ENCODE assay signal across 18 cellular contexts in genomic region chr1:218353656-218354055, GRCh38. TPM values are rescaled to one million over a fixed set of nuclear protein-coding genes. Genes with fewer than 3 reads are reported as not detected.
A peak's percentile ranks its signal among the peaks of the same experiment; 100 is the strongest.
DNase-seq lines count a peak whose midpoint lies in the region; ATAC-seq, FAIRE-seq and TF ChIP-seq lines count a peak whose summit lies in the region.
"Had no signal": no experiment of that assay in that cellular context is flagged by ENCODE, and none has a peak within 500 bp of the region (broad histone marks: within the 10 kb centered on the region; RNA-seq: fewer than 3 reads in every experiment).

No MANE protein-coding gene starts in this region.

- H3K4me3 Mint-ChIP-seq in nephron progenitor cell (no peak overlapping the region), type B pancreatic cell (peak overlapping the region; percentile 30)
- H3K4me3 Mint-ChIP-seq: CD4-positive, alpha-beta T cell had no signal

- no peak overlapping the region for H3K27ac ChIP-seq in GM12878 (ENCODE audit: control insufficient read depth, insufficient read depth)
- H3K27ac ChIP-seq: GM23248 had no signal

- H3K4me1 Mint-ChIP-seq in nephron progenitor cell = peaks cover 45% of the 10 kb centered on the region
- H3K4me1 Mint-ChIP-seq in type B pancreatic cell (ENCODE audit: unreplicated experiment) = peaks cover 28% of the 10 kb centered on the region

- peak; percentile 86 for DNase-seq in M059J (ENCODE audit: low read depth)
- DNase-seq in GM12878 (ENCODE audit: low read depth, low spot score) = no peak
- no peak for DNase-seq in nephron progenitor cell
- DNase-seq in type B pancreatic cell (ENCODE audit: extremely low spot score, unreplicated experiment) = no peak
- DNase-seq in ACHN = no peak
- DNase-seq in activated T-cell treated with anti-CD3 and anti-CD28 coated beads for 4 hours = no peak
- DNase-seq: BE2C; Calu3; CD4-positive, alpha-beta T cell; GM23248; KG1; NCI-H1048; NCI-H1436 treated with DMSO at 0.1 percent for 48 hours; NCI-H2081; NCI-H748 treated with DMSO at 0.1 percent for 48 hours; SHP77 had no signal

- no TSS peak for BruUV-seq in GM12878 (replicated peaks; lab: Mats Ljungman, UMichigan)

- FAIRE-seq in GM12878 (lab: Jason Lieb, UNC) = no peak

- no peak overlapping the region for H3K4me3 ChIP-seq in GM12878
- H3K4me3 ChIP-seq: GM23248 had no signal

- no peaks in the 10 kb centered on the region for H4K20me1 ChIP-seq in GM12878 (ENCODE audit: control insufficient read depth, insufficient read depth)

- ATAC-seq in GM12878 (no peak), HG02885 (IDR thresholded peaks at IDR 0.05; ENCODE audit: poor library complexity, unreplicated experiment) (no peak)
- ATAC-seq: SK-N-SH treated with all-trans-retinoic acid at 6 μM for 48 hours had no signal

- H3K36me3 ChIP-seq in GM12878 (ENCODE audit: control insufficient read depth in 2 of 2, insufficient read depth in 2 of 2, low read length in 1 of 2) = no peaks in the 10 kb centered on the region
- H3K36me3 ChIP-seq: BE2C had no signal

- no peak overlapping the region for H3K4me2 ChIP-seq in GM12878 (ENCODE audit: control insufficient read depth, insufficient read depth)

- no peak for TF ChIP-seq POLR2A in GM12878 (IDR thresholded peaks at IDR 0.05; ENCODE audit: low read depth, low read length)

- TF ChIP-seq RAD21 in GM12878 (IDR thresholded peaks at IDR 0.05; ENCODE audit: insufficient read depth, low read depth, low read length) = no peak

- intact Hi-C loops in GM12878 (cut with micrococcal nuclease; ENCODE audit: unreplicated experiment) = no loop called here

- H3K79me2 ChIP-seq in GM12878 (ENCODE audit: control insufficient read depth, insufficient read depth, low read length) = no peaks in the 10 kb centered on the region

- peaks cover 0 to 4% of the 10 kb centered on the region in 2 experiments; a peak in 1 of 4 replicates for H3K27me3 ChIP-seq in GM12878 (replicated peaks in 1 of 2; ENCODE audit: control insufficient read depth in 2 of 2, insufficient read depth in 2 of 2, low read length in 1 of 2)
- H3K27me3 ChIP-seq: BE2C had no signal

- CTCF ChIA-PET in GM12878 (lab: Yijun Ruan, JAX) = interaction anchor here (0.6 to 2.2 kb wide), 4 partner anchors 14 to 713 kb away, joined by 3 to 6 read pairs (median 3); partner anchors contain the start of gene RRP15

- POLR2A ChIA-PET in GM12878 (lab: Charles Lee) = no interaction called here

- in situ Hi-C loops in GM12878 (cut with MboI) = no loop called here
- in situ Hi-C loops in ACHN (cut with HindIII; ENCODE audit: low pct_ligation_motif_present, low pct_unique_long_range_greater_than_20kb, low sequenced_read_pairs) = no loop called here

- TF ChIP-seq EP300 in GM12878 (IDR thresholded peaks at IDR 0.05; ENCODE audit: borderline replicate concordance in 1 of 2, control insufficient read depth in 1 of 2, low read depth in 2 of 2, low read length in 2 of 2) = no peak

- H3K27me3 Mint-ChIP-seq in nephron progenitor cell (ENCODE audit: low read depth, poor library complexity) = no peaks in the 10 kb centered on the region
- peaks cover 7% of the 10 kb centered on the region for H3K27me3 Mint-ChIP-seq in type B pancreatic cell

- H3K9me3 ChIP-seq in GM12878 (replicated peaks; ENCODE audit: control insufficient read depth, insufficient read depth, low read length) = no peaks in the 10 kb centered on the region
- H3K9me3 ChIP-seq: BE2C had no signal

- H3K9me3 Mint-ChIP-seq in nephron progenitor cell (no peaks in the 10 kb centered on the region), type B pancreatic cell (no peaks in the 10 kb centered on the region)
- H3K9me3 Mint-ChIP-seq: CD4-positive, alpha-beta T cell had no signal

- RAD21 ChIA-PET in GM12878 (lab: Charles Lee; ENCODE audit: unreplicated experiment) = no interaction called here

- H3K4me1 ChIP-seq in GM12878 (ENCODE audit: control insufficient read depth, insufficient read depth, low read length) = peaks cover 2% of the 10 kb centered on the region; the same call in 1 of the 2 replicates
- H3K4me1 ChIP-seq: BE2C had no signal

- H3K36me3 Mint-ChIP-seq in nephron progenitor cell (ENCODE audit: low read depth) (peaks cover 5% of the 10 kb centered on the region), type B pancreatic cell (peaks cover 42% of the 10 kb centered on the region)

- no peak overlapping the region for H2AFZ ChIP-seq in GM12878 (ENCODE audit: control insufficient read depth, low read depth, low read length)
- H2AFZ ChIP-seq: GM23248 had no signal

- TF ChIP-seq CTCF in GM12878 (IDR thresholded peaks at IDR 0.05 in 2 of 3, conservative IDR thresholded peaks at IDR 0.05 in 1 of 3; ENCODE audit: control insufficient read depth in 2 of 3, extremely low read depth in 1 of 3, insufficient read depth in 1 of 3, low read depth in 3 of 3, low read length in 3 of 3) (no peak), nephron progenitor cell (IDR thresholded peaks at IDR 0.05) (no peak), type B pancreatic cell (conservative IDR thresholded peaks at IDR 0.05) (no peak)

- SMC1A ChIA-PET in GM12878 (lab: Charles Lee; ENCODE audit: uncharacterized antibody, unreplicated experiment) = no interaction called here

- 79% methylated on average over 4 of the region's 4 CpGs for WGBS in GM12878 (ENCODE audit: insufficient coverage, insufficient replicate concordance, low lambda C conversion rate, missing lambda C conversion rate)

- H3K9ac ChIP-seq in GM12878 (ENCODE audit: control insufficient read depth, insufficient read depth, low read length) = no peak overlapping the region
- H3K9ac ChIP-seq: GM23248 had no signal

- peak overlapping the region; percentile 3 for H3K27ac Mint-ChIP-seq in nephron progenitor cell
- H3K27ac Mint-ChIP-seq in type B pancreatic cell = no peak overlapping the region
- H3K27ac Mint-ChIP-seq: CD4-positive, alpha-beta T cell had no signal

TF ChIP-seq in GM12878, 131 proteins besides CTCF, POLR2A, EP300 and RAD21:
- TF ChIP-seq MEF2A (IDR thresholded peaks at IDR 0.05; ENCODE audit: insufficient read depth, low read depth, low read length) (no peak), NBN (IDR thresholded peaks at IDR 0.05) (no peak), LARP7 (IDR thresholded peaks at IDR 0.05) (no peak), SUZ12 (IDR thresholded peaks at IDR 0.05; ENCODE audit: unreplicated experiment) (no peak), IRF4 (IDR thresholded peaks at IDR 0.05; ENCODE audit: low read depth, low read length) (no peak), USF2 (IDR thresholded peaks at IDR 0.05; ENCODE audit: borderline replicate concordance, low read depth, low read length) (no peak), PAX5 (IDR thresholded peaks at IDR 0.05; ENCODE audit: borderline replicate concordance, low read depth, low read length) (0 out of 2 replicates have a peak, but pooled peaks have one; percentile 28)
- TF ChIP-seq, protein P1, sequence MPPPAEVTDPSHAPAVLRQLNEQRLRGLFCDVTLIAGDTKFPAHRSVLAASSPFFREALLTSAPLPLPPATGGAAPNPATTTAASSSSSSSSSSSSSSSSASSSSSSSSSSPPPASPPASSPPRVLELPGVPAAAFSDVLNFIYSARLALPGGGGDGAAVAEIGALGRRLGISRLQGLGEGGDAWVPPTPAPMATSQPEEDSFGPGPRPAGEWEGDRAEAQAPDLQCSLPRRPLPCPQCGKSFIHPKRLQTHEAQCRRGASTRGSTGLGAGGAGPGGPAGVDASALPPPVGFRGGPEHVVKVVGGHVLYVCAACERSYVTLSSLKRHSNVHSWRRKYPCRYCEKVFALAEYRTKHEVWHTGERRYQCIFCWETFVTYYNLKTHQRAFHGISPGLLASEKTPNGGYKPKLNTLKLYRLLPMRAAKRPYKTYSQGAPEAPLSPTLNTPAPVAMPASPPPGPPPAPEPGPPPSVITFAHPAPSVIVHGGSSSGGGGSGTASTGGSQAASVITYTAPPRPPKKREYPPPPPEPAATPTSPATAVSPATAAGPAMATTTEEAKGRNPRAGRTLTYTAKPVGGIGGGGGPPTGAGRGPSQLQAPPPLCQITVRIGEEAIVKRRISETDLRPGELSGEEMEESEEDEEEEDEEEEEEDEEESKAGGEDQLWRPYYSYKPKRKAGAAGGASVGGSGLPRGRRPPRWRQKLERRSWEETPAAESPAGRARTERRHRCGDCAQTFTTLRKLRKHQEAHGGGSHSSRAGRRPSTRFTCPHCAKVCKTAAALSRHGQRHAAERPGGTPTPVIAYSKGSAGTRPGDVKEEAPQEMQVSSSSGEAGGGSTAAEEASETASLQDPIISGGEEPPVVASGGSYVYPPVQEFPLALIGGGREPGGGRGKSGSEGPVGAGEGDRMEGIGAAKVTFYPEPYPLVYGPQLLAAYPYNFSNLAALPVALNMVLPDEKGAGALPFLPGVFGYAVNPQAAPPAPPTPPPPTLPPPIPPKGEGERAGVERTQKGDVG (CRISPR knock-in tag; IDR thresholded peaks at IDR 0.05) = no peak

RNA-seq across cellular contexts. Expression of gene TGFB2, which starts 8.5 kb away (rescaled TPM):
- total RNA-seq in M059J (2014; rRNA removed; shearing (Covaris generic)) = 50.4 and 74.2 TPM in 2 replicates
- not detected in 2 replicates for total RNA-seq in GM12878 (2013; cell fraction: nucleolus; rRNA removed)
- total RNA-seq in GM12878 (2014; rRNA removed) (0.16 TPM in 1 of 2 replicates, not detected in the other), GM12878 (2014; rRNA removed; fragmentation: Illumina TruSeq; extraction: Trizol) (0.04 and 0.18 TPM in 2 replicates), GM12878 (2021) (0.35 TPM in 1 of 2 replicates, not detected in the other), type B pancreatic cell (ENCODE audit: low replicate concordance) (18.4 and 207 TPM in 2 replicates)
- not detected for polyA plus RNA-seq in GM12878 (2011; ENCODE audit: low read depth)
- polyA plus RNA-seq in GM12878 (2011; rRNA removed) (0.03 TPM in 2 replicates), GM12878 (2014; fragmentation: Illumina TruSeq; extraction: Trizol) (0.03 TPM in 1 of 2 replicates, not detected in the other), GM12878 (2014; fragmentation: Nextera tagmentation; extraction: Ambion mirVana) (not detected), GM12878 (2014; rRNA removed) (not detected in 2 replicates), GM12878 (2016; fragmentation: Nextera tagmentation; extraction: Ambion mirVana) (under 1 TPM in 1 of 2 experiments, not detected in 1; 0.11 TPM)
- polyA plus RNA-seq in GM12878 (2011; cell fraction: cytosol; rRNA removed) = not detected in 2 replicates
- polyA plus RNA-seq in GM12878 (2011; cell fraction: nucleus; rRNA removed) = 0.03 and 0.04 TPM in 2 replicates
- not detected in 2 replicates for polyA plus RNA-seq in GM12878 (2012)
- not detected in 2 replicates for polyA minus RNA-seq in GM12878 (2011; rRNA and poly(A)+ RNA removed)
- polyA minus RNA-seq in GM12878 (2011; cell fraction: cytosol; rRNA and poly(A)+ RNA removed) = not detected in 2 replicates
- polyA minus RNA-seq in GM12878 (2011; cell fraction: nucleus; rRNA and poly(A)+ RNA removed) = under 0.01 and 0.29 TPM in 2 replicates

Comparison
In these comparisons a context has a peak if more than half of its experiments do, and no peak if none do; other contexts are left out.
1. RNA of gene TGFB2, which starts 8.5 kb away (total RNA-seq): 18.4 to 207 TPM in type B pancreatic cell and 50.4 to 74.2 TPM in M059J; 0.04 to 0.35 TPM in GM12878; every median in the first group is over 10 times any median in the second.